In genomic region chr12:6854036-6854435, GRCh38 we compare ENCODE assay signal across 15 cellular contexts. TPM values are rescaled to one million over a fixed set of nuclear protein-coding genes. Genes with fewer than 3 reads are reported as not detected.
DNase-seq lines count a peak whose midpoint lies in the region; ATAC-seq, FAIRE-seq and TF ChIP-seq lines count a peak whose summit lies in the region.
"Had no signal": no experiment of that assay in that cellular context is flagged by ENCODE, and none has a peak within 500 bp of the region (broad histone marks: within the 10 kb centered on the region; RNA-seq: fewer than 3 reads in every experiment).

No MANE protein-coding gene starts in this region.

- no peak for FAIRE-seq in D721Med (lab: Jason Lieb, UNC)
- FAIRE-seq: GM12878 had no signal

- TF ChIP-seq CTCF in CD4-positive, alpha-beta T cell (IDR thresholded peaks at IDR 0.05), result no peak
- TF ChIP-seq CTCF in MM.1S (IDR thresholded peaks at IDR 0.05; ENCODE audit: low read length) (no peak), mammary epithelial cell (conservative IDR thresholded peaks at IDR 0.05 in 1 of 2, IDR thresholded peaks at IDR 0.05 in 1 of 2; ENCODE audit: extremely low read depth in 1 of 2, insufficient read depth in 1 of 2, low read depth in 1 of 2, low read length in 2 of 2) (no peak), D721Med (IDR thresholded peaks at IDR 0.05; ENCODE audit: insufficient read depth, missing control alignments) (no peak)

- no peaks in the 10 kb centered on the region for H3K27me3 ChIP-seq in CD4-positive, alpha-beta T cell (ENCODE audit: control insufficient read depth, insufficient read depth, low read length)
- H3K27me3 ChIP-seq in MM.1S (replicated peaks; ENCODE audit: insufficient read depth, low read length) (no peaks in the 10 kb centered on the region), mammary epithelial cell (ENCODE audit: insufficient read depth, low read length) (no peaks in the 10 kb centered on the region)
- H3K27me3 ChIP-seq: brain microvascular endothelial cell, gastrocnemius medialis had no signal

- no TSS peak for BruUV-seq in mammary epithelial cell (replicated peaks; lab: Mats Ljungman, UMichigan)

- POLR2A ChIA-PET in CD4-positive, alpha-beta T cell (lab: Charles Lee), result interaction anchor here (0.5 to 6.6 kb wide), 4 partner anchors 13 to 101 kb away, joined by 3 to 106 read pairs (median 72); partner anchors contain the start of genes C12orf57, MLF2, RNU7-1 and SPSB2

- peaks cover 27% of the 10 kb centered on the region for H3K4me1 ChIP-seq in MM.1S (ENCODE audit: low read length)
- peaks cover 20% of the 10 kb centered on the region for H3K4me1 ChIP-seq in mammary epithelial cell (ENCODE audit: insufficient read depth, low read length)

- H3K27ac ChIP-seq in CD4-positive, alpha-beta T cell (ENCODE audit: low read depth, low read length), result peak overlapping the region; percentile 26
- H3K27ac ChIP-seq in MM.1S (ENCODE audit: low read length), result no peak overlapping the region
- H3K27ac ChIP-seq in mammary epithelial cell (ENCODE audit: insufficient read depth, low read depth, low read length), result no peak overlapping the region

- H3K36me3 Mint-ChIP-seq in CD4-positive, alpha-beta T cell (ENCODE audit: low read depth), result peaks cover 52% of the 10 kb centered on the region
- H3K36me3 Mint-ChIP-seq in natural killer cell treated with Interleukin-12 subunit alpha and Interleukin-12 subunit beta and Interleukin-15 and Interleukin-18, amount 100 ng/mL, for 72 hours, result peaks cover 10% of the 10 kb centered on the region

- in situ Hi-C loops in mammary epithelial cell (cut with MboI; ENCODE audit: low sequenced_read_pairs in 2 of 2), result no loop called here

- dilution Hi-C loops in mammary epithelial cell (cut with HindIII; ENCODE audit: low sequenced_read_pairs), result loop anchor here (10.0 kb wide), 1 partner anchor 59 kb away; no protein-coding TSS in a partner anchor

- peaks cover 10% of the 10 kb centered on the region for H3F3A ChIP-seq in MM.1S (ENCODE audit: insufficient read depth, low read length)

- peak overlapping the region; percentile 87 for H3K27ac Mint-ChIP-seq in CD4-positive, alpha-beta T cell
- H3K27ac Mint-ChIP-seq in natural killer cell treated with Interleukin-12 subunit alpha and Interleukin-12 subunit beta and Interleukin-15 and Interleukin-18, amount 100 ng/mL, for 72 hours, result peak overlapping the region; percentile 91 to 93

- H2AFZ ChIP-seq in MM.1S (ENCODE audit: low read length) (no peak overlapping the region), mammary epithelial cell (ENCODE audit: low read depth, low read length) (no peak overlapping the region)

- ATAC-seq in CD4-positive, alpha-beta T cell (ENCODE audit: poor library complexity), result no peak
- ATAC-seq in natural killer cell treated with Interleukin-12 subunit alpha and Interleukin-12 subunit beta and Interleukin-15 and Interleukin-18, amount 100 ng/mL, for 72 hours, result no peak
- no peak for ATAC-seq in GM18498 (IDR thresholded peaks at IDR 0.05; ENCODE audit: unreplicated experiment)
- ATAC-seq: gastrocnemius medialis, GM12878, Panc1 had no signal

- H3K4me3 ChIP-seq in MM.1S (ENCODE audit: low read length) (no peak overlapping the region), mammary epithelial cell (replicated peaks in 1 of 3; ENCODE audit: insufficient read depth in 1 of 3, low read depth in 2 of 3, low read length in 3 of 3) (no peak overlapping the region)
- H3K4me3 ChIP-seq: lung had no signal

- H3K9ac ChIP-seq in MM.1S (ENCODE audit: low read length) (peak overlapping the region; percentile 52; the same call in 1 of the 2 replicates), mammary epithelial cell (ENCODE audit: insufficient read depth, low read length) (no peak overlapping the region)

- WGBS in mammary epithelial cell (ENCODE audit: low coverage, missing lambda C conversion rate), result 84% methylated on average over 6 of the region's 6 CpGs

- H3K9me3 ChIP-seq in CD4-positive, alpha-beta T cell (ENCODE audit: control insufficient read depth, low read length), result no peaks in the 10 kb centered on the region
- H3K9me3 ChIP-seq in MM.1S (replicated peaks; ENCODE audit: insufficient read depth, low read length), result no peaks in the 10 kb centered on the region
- no peaks in the 10 kb centered on the region for H3K9me3 ChIP-seq in mammary epithelial cell (replicated peaks; ENCODE audit: insufficient read depth, low read length)
- H3K9me3 ChIP-seq: gastrocnemius medialis had no signal

- H3K27me3 Mint-ChIP-seq in CD4-positive, alpha-beta T cell, result no peaks in the 10 kb centered on the region
- H3K27me3 Mint-ChIP-seq in natural killer cell treated with Interleukin-12 subunit alpha and Interleukin-12 subunit beta and Interleukin-15 and Interleukin-18, amount 100 ng/mL, for 72 hours, result no peaks in the 10 kb centered on the region

- H3K36me3 ChIP-seq in MM.1S (replicated peaks; ENCODE audit: insufficient read depth, low read length) (peaks cover 12% of the 10 kb centered on the region), mammary epithelial cell (ENCODE audit: insufficient read depth, low read length) (peaks cover 7% of the 10 kb centered on the region)

- H3K9me3 Mint-ChIP-seq in CD4-positive, alpha-beta T cell, result no peaks in the 10 kb centered on the region
- no peaks in the 10 kb centered on the region for H3K9me3 Mint-ChIP-seq in natural killer cell treated with Interleukin-12 subunit alpha and Interleukin-12 subunit beta and Interleukin-15 and Interleukin-18, amount 100 ng/mL, for 72 hours

- H3K4me2 ChIP-seq in MM.1S (ENCODE audit: low read depth, low read length), result peak overlapping the region; percentile 89; the same call in 1 of the 2 replicates
- peak overlapping the region; percentile 65 for H3K4me2 ChIP-seq in mammary epithelial cell (ENCODE audit: insufficient read depth, low read depth, low read length)

- DNase-seq in CD4-positive, alpha-beta T cell, result no peak
- no peak for DNase-seq in MM.1S
- no peak for DNase-seq in mammary epithelial cell
- DNase-seq in natural killer cell treated with Interleukin-12 subunit alpha and Interleukin-12 subunit beta and Interleukin-15 and Interleukin-18, amount 100 ng/mL, for 72 hours (ENCODE audit: low spot score), result no peak
- no peak for DNase-seq in NCI-H748 treated with DMSO at 0.1 percent for 48 hours (lab: John Stamatoyannopoulos, UW)
- DNase-seq in D721Med (ENCODE audit: insufficient read length, low spot score), result no peak
- DNase-seq in SW480 (ENCODE audit: low spot score), result no peak
- DNase-seq: brain microvascular endothelial cell; gastrocnemius medialis; NCI-H1417 treated with DMSO at 0.1 percent for 48 hours; stimulated activated CD8-positive, alpha-beta memory T cell treated with anti-CD3 and anti-CD28 coated beads, Interleukin-4, amount 100 ng/mL, for 48 hours had no signal

- H3K4me1 Mint-ChIP-seq in CD4-positive, alpha-beta T cell (ENCODE audit: low read depth), result peaks cover 40% of the 10 kb centered on the region
- H3K4me1 Mint-ChIP-seq in natural killer cell treated with Interleukin-12 subunit alpha and Interleukin-12 subunit beta and Interleukin-15 and Interleukin-18, amount 100 ng/mL, for 72 hours (ENCODE audit: low read depth in 2 of 2), result peaks cover 26 to 43% of the 10 kb centered on the region in 2 donors

- no peak overlapping the region for H3K4me3 Mint-ChIP-seq in CD4-positive, alpha-beta T cell
- H3K4me3 Mint-ChIP-seq in natural killer cell treated with Interleukin-12 subunit alpha and Interleukin-12 subunit beta and Interleukin-15 and Interleukin-18, amount 100 ng/mL, for 72 hours, result peak overlapping the region; percentile 94

- H4K20me1 ChIP-seq in MM.1S (ENCODE audit: insufficient read depth, low read length) (no peaks in the 10 kb centered on the region), mammary epithelial cell (ENCODE audit: insufficient read depth, low read length) (no peaks in the 10 kb centered on the region)

- peaks cover 57% of the 10 kb centered on the region for H3K79me2 ChIP-seq in MM.1S (ENCODE audit: low read length)
- peaks cover 57% of the 10 kb centered on the region for H3K79me2 ChIP-seq in mammary epithelial cell (ENCODE audit: insufficient read depth, low read length)

- no peaks in the 10 kb centered on the region for H3K9me2 ChIP-seq in MM.1S (replicated peaks; ENCODE audit: insufficient read depth, low read length)

- intact Hi-C loops in CD4-positive, alpha-beta T cell (cut with DNase I, micrococcal nuclease), result loop anchor here (5.0 kb wide), 4 partner anchors 38 to 192 kb away; partner anchors contain the start of genes EMG1 (in 2 of the 2), PHB2 (in 2 of the 2), ING4 (in 1 of the 2) and PTPN6 (in 1 of the 2)
- intact Hi-C loops in mammary epithelial cell (cut with micrococcal nuclease), result no loop called here

- CTCF ChIA-PET in CD4-positive, alpha-beta T cell (lab: Charles Lee), result interaction anchor here (3.5 to 5.1 kb wide), 3 partner anchors 14 to 37 kb away, joined by 33 to 46 read pairs (median 41); partner anchors contain the start of genes SPSB2 and TPI1
- CTCF ChIA-PET in mammary epithelial cell (lab: Charles Lee; ENCODE audit: low non-redundant PET), result no interaction called here

RNA-seq across cellular contexts. Expression of gene USP5, which starts 2.1 kb away (rescaled TPM):
- 10 to 100 TPM; 31.8 to 33.4 TPM for total RNA-seq in CD4-positive, alpha-beta T cell
- 100 to 1,000 TPM in 1 of 2 donors, 10 to 100 TPM in 1; 79.4 to 128 TPM for total RNA-seq in mammary epithelial cell
- polyA plus RNA-seq in mammary epithelial cell, result 72.1 TPM
- 134 TPM for polyA minus RNA-seq in mammary epithelial cell
- total RNA-seq in natural killer cell treated with Interleukin-12 subunit alpha and Interleukin-12 subunit beta and Interleukin-15 and Interleukin-18, amount 100 ng/mL, for 72 hours, result 100 to 1,000 TPM in 1 of 2 donors, 10 to 100 TPM in 1; 91.7 to 105 TPM

RNA-seq across cellular contexts. Expression of gene CDCA3, which starts 3.0 kb away (rescaled TPM):
- total RNA-seq in CD4-positive, alpha-beta T cell, result under 1 TPM; 0.80 to 0.89 TPM
- total RNA-seq in mammary epithelial cell, result 10 to 100 TPM in 1 of 2 donors, 1 to 10 TPM in 1; 1.8 to 33.2 TPM
- polyA plus RNA-seq in mammary epithelial cell, result 60.2 TPM
- 26.3 TPM for polyA minus RNA-seq in mammary epithelial cell
- 100 to 1,000 TPM in 1 of 2 donors, 10 to 100 TPM in 1; 40.7 to 105 TPM for total RNA-seq in natural killer cell treated with Interleukin-12 subunit alpha and Interleukin-12 subunit beta and Interleukin-15 and Interleukin-18, amount 100 ng/mL, for 72 hours

RNA-seq across cellular contexts. Expression of gene TPI1, which starts 13.3 kb away (rescaled TPM):
- total RNA-seq in CD4-positive, alpha-beta T cell, result 10 to 100 TPM; 46.8 to 48.7 TPM
- 100 to 1,000 TPM; 407 to 974 TPM for total RNA-seq in mammary epithelial cell
- polyA plus RNA-seq in mammary epithelial cell, result 2,366 TPM
- polyA minus RNA-seq in mammary epithelial cell, result 2,241 TPM
- 1,000 to 10,000 TPM; 1,157 to 1,903 TPM for total RNA-seq in natural killer cell treated with Interleukin-12 subunit alpha and Interleukin-12 subunit beta and Interleukin-15 and Interleukin-18, amount 100 ng/mL, for 72 hours

RNA-seq across cellular contexts. Expression of gene GNB3, which starts 13.3 kb away (rescaled TPM):
- under 1 TPM; 0.75 to 0.85 TPM for total RNA-seq in CD4-positive, alpha-beta T cell
- total RNA-seq in mammary epithelial cell, result under 1 TPM in 1 of 2 donors, not detected in 1; 0.40 TPM
- polyA plus RNA-seq in mammary epithelial cell, result 0.10 TPM
- polyA minus RNA-seq in mammary epithelial cell, result not detected
- not detected for total RNA-seq in natural killer cell treated with Interleukin-12 subunit alpha and Interleukin-12 subunit beta and Interleukin-15 and Interleukin-18, amount 100 ng/mL, for 72 hours
- total RNA-seq: gastrocnemius medialis had no signal

RNA-seq across cellular contexts. Expression of gene SPSB2, which starts 19.1 kb away (rescaled TPM):
- total RNA-seq in CD4-positive, alpha-beta T cell, result 1 to 10 TPM; 3.2 to 3.3 TPM
- 1 to 10 TPM; 7.8 to 9.8 TPM for total RNA-seq in mammary epithelial cell
- 2.9 TPM for polyA plus RNA-seq in mammary epithelial cell
- 2.5 TPM for polyA minus RNA-seq in mammary epithelial cell
- 1 to 10 TPM; 6.0 to 6.9 TPM for total RNA-seq in natural killer cell treated with Interleukin-12 subunit alpha and Interleukin-12 subunit beta and Interleukin-15 and Interleukin-18, amount 100 ng/mL, for 72 hours

Comparison
In these comparisons a context has a peak if more than half of its experiments do, and no peak if none do; other contexts are left out.
1. RNA of gene TPI1, which starts 13.3 kb away (total RNA-seq): 1,157 to 1,903 TPM in natural killer cell treated with Interleukin-12 subunit alpha and Interleukin-12 subunit beta and Interleukin-15 and Interleukin-18, amount 100 ng/mL, for 72 hours and 407 to 974 TPM in mammary epithelial cell; 46.8 to 48.7 TPM in CD4-positive, alpha-beta T cell; every median in the first group is over 4 times any median in the second.